ENCODE assay signal across 10 cellular contexts in the genomic region with DNA sequence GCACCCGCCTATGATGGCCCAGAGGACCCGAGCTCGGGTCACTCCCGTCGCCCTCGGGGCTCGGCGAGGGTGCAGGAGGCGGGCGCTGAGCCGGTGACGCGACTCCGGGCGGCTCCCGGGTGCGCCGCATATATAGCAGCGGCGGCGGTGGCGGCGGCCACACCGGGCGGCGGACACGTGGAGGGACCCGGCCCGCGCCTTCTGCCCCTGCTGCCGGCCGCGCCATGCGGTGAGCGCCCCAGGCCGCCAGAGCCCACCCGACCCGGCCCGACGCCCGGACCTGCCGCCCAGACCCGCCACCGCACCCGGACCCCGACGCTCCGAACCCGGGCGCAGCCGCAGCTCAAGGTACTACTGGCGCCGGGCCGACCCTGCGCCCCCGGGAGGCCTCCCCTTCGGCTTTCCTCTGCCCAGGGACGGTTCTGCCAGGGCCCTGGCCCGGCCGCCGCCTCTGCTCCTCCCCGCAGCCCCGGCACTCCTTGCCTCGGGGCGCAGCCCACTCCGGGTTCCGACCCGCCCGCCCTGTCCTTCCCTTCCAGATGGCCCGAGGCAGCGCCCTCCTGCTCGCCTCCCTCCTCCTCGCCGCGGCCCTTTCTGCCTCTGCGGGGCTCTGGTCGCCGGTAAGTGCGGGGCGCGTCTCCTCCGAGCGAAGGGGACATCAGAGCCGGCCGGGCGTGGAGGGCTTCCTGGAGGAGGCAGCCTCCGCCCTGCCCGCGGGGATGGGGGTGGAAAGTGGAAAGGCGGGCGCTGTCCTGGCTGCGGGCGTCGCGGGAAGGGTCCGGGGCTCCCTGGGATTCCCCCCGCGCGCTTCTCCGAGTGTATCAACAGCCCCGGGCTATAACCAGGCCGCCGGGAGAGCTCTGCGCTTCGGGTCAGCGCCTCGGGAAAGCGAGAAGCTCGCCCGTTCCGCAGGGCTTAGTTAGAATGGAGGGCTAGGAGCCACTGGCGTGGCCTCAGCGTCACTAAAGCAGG. TPM values are rescaled to one million over a fixed set of nuclear protein-coding genes. Genes with fewer than 3 reads are reported as not detected.
DNase-seq lines count a peak whose midpoint lies in the region; ATAC-seq and TF ChIP-seq lines count a peak whose summit lies in the region.
"Had no signal": no experiment of that assay in that cellular context is flagged by ENCODE, and none has a peak within 500 bp of the region (broad histone marks: within the 10 kb centered on the region; RNA-seq: fewer than 3 reads in every experiment).

A gene with protein sequence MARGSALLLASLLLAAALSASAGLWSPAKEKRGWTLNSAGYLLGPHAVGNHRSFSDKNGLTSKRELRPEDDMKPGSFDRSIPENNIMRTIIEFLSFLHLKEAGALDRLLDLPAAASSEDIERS (plus strand): TSS at position 160 of the 972 bp plus-strand sequence. CDS start 380 bp downstream, at position 540.

- H3K79me2 ChIP-seq in PC-9 (ENCODE audit: low read depth) (no peaks in the 10 kb centered on the region), fibroblast of lung (ENCODE audit: control insufficient read depth, insufficient read depth, low read length) (no peaks in the 10 kb centered on the region)

- no peaks in the 10 kb centered on the region for H3K36me3 ChIP-seq in PC-9 (ENCODE audit: low read depth)
- H3K36me3 ChIP-seq in fibroblast of lung (ENCODE audit: control insufficient read depth, insufficient read depth, low read length), result no peaks in the 10 kb centered on the region
- H3K36me3 ChIP-seq: neutrophil had no signal

- H3K9me2 ChIP-seq in PC-9 (ENCODE audit: insufficient read depth), result no peaks in the 10 kb centered on the region

- H3K4me3 ChIP-seq in PC-9 (peak within 1 kb of the TSS; percentile 72), fibroblast of lung (replicated peaks in 1 of 4; ENCODE audit: control extremely low read depth in 1 of 4, insufficient read depth in 1 of 4, low read depth in 3 of 4, low read length in 4 of 4) (peak within 1 kb of the TSS; percentile 28 to 57 (median 30))

- H3K27me3 ChIP-seq in PC-9 (ENCODE audit: insufficient read depth, low read depth), result peaks cover 28% of the 10 kb centered on the region
- H3K27me3 ChIP-seq in fibroblast of lung (ENCODE audit: control insufficient read depth, insufficient read depth, low read length), result peaks cover 10% of the 10 kb centered on the region

- H3K27ac ChIP-seq in PC-9 (no peak within 1 kb of the TSS), fibroblast of lung (ENCODE audit: insufficient read depth, low read length) (no peak within 1 kb of the TSS)
- H3K27ac ChIP-seq: 22Rv1, neutrophil had no signal

- no peak for ATAC-seq in HG03135 (IDR thresholded peaks at IDR 0.05; ENCODE audit: unreplicated experiment)
- no peak for ATAC-seq in HG03108 (IDR thresholded peaks at IDR 0.05; ENCODE audit: unreplicated experiment)

- H3K4me1 ChIP-seq in PC-9 (replicated peaks; ENCODE audit: insufficient read depth), result peaks cover 8% of the 10 kb centered on the region; the same call in 1 of the 2 replicates
- no peaks in the 10 kb centered on the region for H3K4me1 ChIP-seq in fibroblast of lung (ENCODE audit: control insufficient read depth, extremely low read depth, insufficient read depth, low read length)

- POLR2A ChIA-PET in PC-9 (lab: Charles Lee; ENCODE audit: unreplicated experiment), result interaction anchor here (0.7 kb wide), 1 partner anchor 1041 kb away, joined by 3 read pairs; no protein-coding TSS in a partner anchor

- peak within 1 kb of the TSS; percentile 16 for H3K9ac ChIP-seq in fibroblast of lung (ENCODE audit: insufficient read depth, low read length)

- H3K4me2 ChIP-seq in PC-9 (peak within 1 kb of the TSS; percentile 94), fibroblast of lung (ENCODE audit: extremely low read depth, insufficient read depth, low read length) (peak within 1 kb of the TSS; percentile 68)

- H3K9me3 ChIP-seq in PC-9 (ENCODE audit: insufficient read depth, low read depth) (no peaks in the 10 kb centered on the region), fibroblast of lung (ENCODE audit: control insufficient read depth, insufficient read depth, low read depth, low read length) (no peaks in the 10 kb centered on the region)
- H3K9me3 ChIP-seq: neutrophil had no signal

- TSS peak; percentile 40 for BruUV-seq in PC-9 (replicated peaks; lab: Mats Ljungman, UMichigan)

- DNase-seq in DMS 273 (lab: John Stamatoyannopoulos, UW; ENCODE audit: unreplicated experiment), result peak; percentile 66
- DNase-seq in DMS 273 treated with DMSO at 0.1 percent for 48 hours (lab: John Stamatoyannopoulos, UW), result no peak
- DNase-seq in PC-9, result peak in 1 of 2 experiments; percentile 24
- no peak for DNase-seq in fibroblast of lung (ENCODE audit: low read depth in 2 of 2)
- peak; percentile 62 for DNase-seq in retina
- no peak for DNase-seq in middle frontal gyrus (ENCODE audit: extremely low spot score, low spot score)

- H4K20me1 ChIP-seq in PC-9 (ENCODE audit: insufficient read depth) (no peaks in the 10 kb centered on the region), fibroblast of lung (ENCODE audit: control insufficient read depth, extremely low read depth, insufficient read depth, low read length) (no peaks in the 10 kb centered on the region)

- H2AFZ ChIP-seq in PC-9 (peak within 1 kb of the TSS; percentile 86), fibroblast of lung (ENCODE audit: low read length) (no peak within 1 kb of the TSS)

- CTCF ChIA-PET in PC-9 (lab: Charles Lee), result interaction anchor here (0.6 kb wide), 1 partner anchor 591 kb away, joined by 9 read pairs; no protein-coding TSS in a partner anchor

- TF ChIP-seq CTCF in PC-9 (conservative IDR thresholded peaks at IDR 0.05), result no peak
- no peak for TF ChIP-seq CTCF in fibroblast of lung (conservative IDR thresholded peaks at IDR 0.05 in 1 of 2, IDR thresholded peaks at IDR 0.05 in 1 of 2; ENCODE audit: low read depth in 1 of 2, low read length in 2 of 2)

- no peaks in the 10 kb centered on the region; the same call in 1 of the 2 replicates for H3F3A ChIP-seq in PC-9 (ENCODE audit: insufficient read depth, low read depth)

- intact Hi-C loops in PC-9 (cut with micrococcal nuclease; ENCODE audit: unreplicated experiment), result no loop called here

RNA-seq across cellular contexts. Expression of the gene that starts here (rescaled TPM):
- total RNA-seq in PC-9 (2021) (3.9 and 12.8 TPM in 2 replicates), fibroblast of lung (1.5 and 5.4 TPM in 2 replicates)
- 1.6 and 6.3 TPM in 2 replicates for polyA plus RNA-seq in fibroblast of lung
- polyA plus RNA-seq in fibroblast of lung (2012), result 4.1 and 17.6 TPM in 2 replicates
- 1.3 and 2.9 TPM in 2 replicates for polyA minus RNA-seq in fibroblast of lung (ENCODE audit: low replicate concordance)

Comparison
In these comparisons a context has a peak if more than half of its experiments do, and no peak if none do; other contexts are left out.
1. DNase-seq: peak in DMS 273 (single experiment) and retina (single experiment); none in DMS 273 treated with DMSO at 0.1 percent for 48 hours (single experiment), fibroblast of lung (0 of 2) and middle frontal gyrus (single experiment).